In genomic region chr17:52537368-52537767, GRCh38 we compare ENCODE assay signal across 20 cellular contexts.
"Had no signal": no experiment of that assay in that cellular context is flagged by ENCODE, and none has a peak within 500 bp of the region (broad histone marks: within the 10 kb centered on the region; RNA-seq: fewer than 3 reads in every experiment).

No MANE protein-coding gene starts in this region.

- H3K36me3 ChIP-seq: pancreas, prostate gland, right lobe of liver, spleen, tibial nerve, upper lobe of right lung, vagina had no signal

- H3K27me3 Mint-ChIP-seq: stimulated activated memory B cell treated with anti-CD40 and anti-IgM and Interleukin-4, amounts not matched to agents 10 μg/mL and 1 μg/mL and 100 μg/mL, for 72 hours; stimulated activated naive CD8-positive, alpha-beta T cell treated with anti-CD3 and anti-CD28 coated beads, Interleukin-15, Interleukin-2, amounts not matched to agents 100 ng/mL and 50 ng/mL, for 24 hours had no signal

- H3K27me3 ChIP-seq: hepatocyte, right lobe of liver, spleen, tibial nerve, upper lobe of right lung, vagina had no signal

- H3K4me1 Mint-ChIP-seq: naive thymus-derived CD8-positive, alpha-beta T cell; stimulated activated memory B cell treated with anti-CD40 and anti-IgM and Interleukin-4, amounts not matched to agents 10 μg/mL and 1 μg/mL and 100 μg/mL, for 72 hours had no signal

- H3K9me3 ChIP-seq: mucosa of descending colon, pancreas, prostate gland, right lobe of liver, spleen, tibial nerve, upper lobe of right lung, vagina had no signal

- DNase-seq: effector memory CD4-positive, alpha-beta T cell; kidney; left colon; mucosa of descending colon; naive thymus-derived CD8-positive, alpha-beta T cell; occipital lobe; pancreas; right lobe of liver; spleen; stimulated activated CD4-positive, alpha-beta T cell treated with anti-CD3 and anti-CD28 coated beads, Interleukin-15, amount 100 ng/mL, for 24 hours; stimulated activated CD4-positive, alpha-beta T cell treated with anti-CD3 and anti-CD28 coated beads, Interleukin-1b, Interleukin-23, amount 100 ng/mL, for 48 hours; stimulated activated CD4-positive, alpha-beta T cell treated with anti-CD3 and anti-CD28 coated beads, Interleukin-4, amount 100 ng/mL, for 24 hours; upper lobe of right lung had no signal

- H3K36me3 Mint-ChIP-seq: naive thymus-derived CD8-positive, alpha-beta T cell; stimulated activated memory B cell treated with anti-CD40 and anti-IgM and Interleukin-4, amounts not matched to agents 10 μg/mL and 1 μg/mL and 100 μg/mL, for 72 hours had no signal

- H3K27ac ChIP-seq: hepatocyte, pancreas, prostate gland, right lobe of liver, spleen, tibial nerve, upper lobe of right lung, vagina had no signal

- H3K27ac Mint-ChIP-seq: naive thymus-derived CD8-positive, alpha-beta T cell; stimulated activated memory B cell treated with anti-CD40 and anti-IgM and Interleukin-4, amounts not matched to agents 10 μg/mL and 1 μg/mL and 100 μg/mL, for 72 hours; stimulated activated naive CD8-positive, alpha-beta T cell treated with anti-CD3 and anti-CD28 coated beads, Interleukin-15, Interleukin-2, amounts not matched to agents 100 ng/mL and 50 ng/mL, for 24 hours had no signal

- H3K4me3 Mint-ChIP-seq: naive thymus-derived CD8-positive, alpha-beta T cell; stimulated activated memory B cell treated with anti-CD40 and anti-IgM and Interleukin-4, amounts not matched to agents 10 μg/mL and 1 μg/mL and 100 μg/mL, for 72 hours; stimulated activated naive CD8-positive, alpha-beta T cell treated with anti-CD3 and anti-CD28 coated beads, Interleukin-15, Interleukin-2, amounts not matched to agents 100 ng/mL and 50 ng/mL, for 24 hours had no signal

- ATAC-seq: esophagus mucosa; left colon; mucosa of descending colon; naive thymus-derived CD8-positive, alpha-beta T cell; right lobe of liver; stimulated activated memory B cell treated with anti-CD40 and anti-IgM and Interleukin-4, amounts not matched to agents 10 μg/mL and 1 μg/mL and 100 μg/mL, for 72 hours; upper lobe of right lung had no signal

- H3K4me1 ChIP-seq: prostate gland, right lobe of liver, spleen, upper lobe of right lung, vagina had no signal

- H3K4me3 ChIP-seq: hepatocyte, mucosa of descending colon, pancreas, prostate gland, right lobe of liver, spleen, tibial nerve, upper lobe of right lung, vagina had no signal
